21 cellular contexts compared by ENCODE assay signal in the genomic region with DNA sequence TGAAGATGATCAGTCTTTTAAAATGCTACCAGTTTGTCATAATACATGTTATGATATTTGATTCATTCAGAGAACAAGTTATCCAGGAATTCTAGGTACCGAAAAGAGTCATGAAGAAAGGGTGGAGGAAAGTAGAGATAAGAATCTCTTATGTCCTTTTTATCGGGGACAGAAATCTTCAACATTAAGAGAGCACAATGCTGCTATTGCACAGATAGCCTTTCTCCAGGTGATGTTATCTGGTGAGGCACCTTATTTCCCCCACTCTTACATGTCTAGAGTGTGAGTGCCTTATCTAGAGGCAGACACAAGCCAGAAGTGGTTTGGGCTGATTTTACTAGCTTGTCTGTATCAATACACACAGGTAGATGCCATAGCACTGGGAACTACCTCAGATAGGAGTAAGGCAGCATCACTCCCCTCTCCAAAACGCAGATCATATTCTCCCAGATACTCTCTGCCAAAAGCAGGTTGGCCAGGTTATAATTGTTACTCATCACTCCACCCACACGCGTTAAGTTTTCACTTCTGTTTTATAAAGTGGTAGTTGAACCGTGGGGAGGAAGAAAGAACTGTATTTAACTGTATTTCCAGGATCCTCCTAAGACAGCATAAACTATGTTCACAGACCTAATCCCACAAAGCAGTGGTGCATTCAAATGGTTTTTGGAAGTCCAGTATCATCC. TPM values are rescaled to one million over a fixed set of nuclear protein-coding genes. Genes with fewer than 3 reads are reported as not detected.
DNase-seq lines count a peak whose midpoint lies in the region; ATAC-seq, FAIRE-seq and TF ChIP-seq lines count a peak whose summit lies in the region.
"Had no signal": no experiment of that assay in that cellular context is flagged by ENCODE, and none has a peak within 500 bp of the region (broad histone marks: within the 10 kb centered on the region; RNA-seq: fewer than 3 reads in every experiment).

No MANE protein-coding gene starts in this region.

- POLR2A ChIA-PET in activated CD4-positive, alpha-beta T cell treated with anti-CD3 and anti-CD28 coated beads for 36 hours (lab: Charles Lee): no interaction called here
- POLR2A ChIA-PET in GM12878 (lab: Charles Lee): no interaction called here

- no peak overlapping the region for H3K4me3 Mint-ChIP-seq in activated CD4-positive, alpha-beta T cell treated with anti-CD3 and anti-CD28 coated beads for 36 hours
- H3K4me3 Mint-ChIP-seq in activated CD4-positive, alpha-beta T cell treated with anti-CD3 and anti-CD28 coated beads, Interleukin-2, amount 10 ng/mL, durations not matched to agents 24 days and 14 days: no peak overlapping the region
- H3K4me3 Mint-ChIP-seq: CD14-positive monocyte had no signal

- intact Hi-C loops in activated CD4-positive, alpha-beta T cell treated with anti-CD3 and anti-CD28 coated beads for 36 hours (cut with DNase I, micrococcal nuclease): no loop called here
- intact Hi-C loops in activated CD4-positive, alpha-beta T cell treated with anti-CD3 and anti-CD28 coated beads, Interleukin-2, amount 10 ng/mL, durations not matched to agents 24 days and 14 days (cut with micrococcal nuclease): no loop called here
- intact Hi-C loops in GM12878 (cut with micrococcal nuclease; ENCODE audit: unreplicated experiment): no loop called here

- no TSS peak for BruUV-seq in GM12878 (replicated peaks; lab: Mats Ljungman, UMichigan)

- peaks cover 2% of the 10 kb centered on the region for H3K27me3 Mint-ChIP-seq in activated CD4-positive, alpha-beta T cell treated with anti-CD3 and anti-CD28 coated beads for 36 hours
- peaks cover 6% of the 10 kb centered on the region for H3K27me3 Mint-ChIP-seq in activated CD4-positive, alpha-beta T cell treated with anti-CD3 and anti-CD28 coated beads, Interleukin-2, amount 10 ng/mL, durations not matched to agents 24 days and 14 days

- CTCF ChIA-PET in activated CD4-positive, alpha-beta T cell treated with anti-CD3 and anti-CD28 coated beads for 36 hours (lab: Charles Lee): interaction anchor here (1.3 kb wide), 1 partner anchor 10 kb away, joined by 4 read pairs; no protein-coding TSS in a partner anchor
- CTCF ChIA-PET in GM12878 (lab: Yijun Ruan, JAX): interaction anchor here (1.0 kb wide), 1 partner anchor 13 kb away, joined by 3 read pairs; no protein-coding TSS in a partner anchor

- no peak for TF ChIP-seq EP300 in GM12878 (IDR thresholded peaks at IDR 0.05; ENCODE audit: borderline replicate concordance in 1 of 2, control insufficient read depth in 1 of 2, low read depth in 2 of 2, low read length in 2 of 2)

- SMC1A ChIA-PET in GM12878 (lab: Charles Lee; ENCODE audit: uncharacterized antibody, unreplicated experiment): interaction anchor here (1.5 kb wide), 1 partner anchor 12 kb away, joined by 4 read pairs; no protein-coding TSS in a partner anchor

- H2AFZ ChIP-seq in GM12878 (ENCODE audit: control insufficient read depth, low read depth, low read length): no peak overlapping the region

- H3K9me3 Mint-ChIP-seq in activated CD4-positive, alpha-beta T cell treated with anti-CD3 and anti-CD28 coated beads for 36 hours (ENCODE audit: low read depth): no peaks in the 10 kb centered on the region
- no peaks in the 10 kb centered on the region for H3K9me3 Mint-ChIP-seq in activated CD4-positive, alpha-beta T cell treated with anti-CD3 and anti-CD28 coated beads, Interleukin-2, amount 10 ng/mL, durations not matched to agents 24 days and 14 days
- H3K9me3 Mint-ChIP-seq: CD14-positive monocyte had no signal

- no peaks in the 10 kb centered on the region for H3K36me3 Mint-ChIP-seq in activated CD4-positive, alpha-beta T cell treated with anti-CD3 and anti-CD28 coated beads for 36 hours (ENCODE audit: low read depth)
- H3K36me3 Mint-ChIP-seq in activated CD4-positive, alpha-beta T cell treated with anti-CD3 and anti-CD28 coated beads, Interleukin-2, amount 10 ng/mL, durations not matched to agents 24 days and 14 days (ENCODE audit: low read depth): no peaks in the 10 kb centered on the region
- H3K36me3 Mint-ChIP-seq: CD14-positive monocyte had no signal

- no peak overlapping the region for H3K9ac ChIP-seq in GM12878 (ENCODE audit: control insufficient read depth, insufficient read depth, low read length)

- peak; percentile 10 for DNase-seq in activated CD4-positive, alpha-beta T cell treated with anti-CD3 and anti-CD28 coated beads for 36 hours
- DNase-seq in activated CD4-positive, alpha-beta T cell treated with anti-CD3 and anti-CD28 coated beads, Interleukin-2, amount 10 ng/mL, durations not matched to agents 24 days and 14 days: no peak
- DNase-seq in GM12891 (ENCODE audit: insufficient read length, low spot score) (no peak), GM12878 (ENCODE audit: low read depth, low spot score) (no peak), foreskin keratinocyte (no peak), NCI-H1048 (lab: John Stamatoyannopoulos, UW) (no peak)
- DNase-seq: 8988T, ACHN, BE2C, DMS153, DND-41, Kasumi-1, NCI-H2029, NCI-H526 treated with DMSO at 0.1 percent for 48 hours, Peyer's patch, SHP77 treated with DMSO at 0.1 percent for 48 hours had no signal

- no peaks in the 10 kb centered on the region for H3K4me1 Mint-ChIP-seq in activated CD4-positive, alpha-beta T cell treated with anti-CD3 and anti-CD28 coated beads for 36 hours
- H3K4me1 Mint-ChIP-seq in activated CD4-positive, alpha-beta T cell treated with anti-CD3 and anti-CD28 coated beads, Interleukin-2, amount 10 ng/mL, durations not matched to agents 24 days and 14 days: no peaks in the 10 kb centered on the region
- H3K4me1 Mint-ChIP-seq: CD14-positive monocyte had no signal

- H4K20me1 ChIP-seq in GM12878 (ENCODE audit: control insufficient read depth, insufficient read depth): no peaks in the 10 kb centered on the region

- H3K9me3 ChIP-seq in GM12878 (replicated peaks; ENCODE audit: control insufficient read depth, insufficient read depth, low read length): no peaks in the 10 kb centered on the region
- H3K9me3 ChIP-seq: BE2C, Peyer's patch had no signal

- H3K4me3 ChIP-seq in GM12878: no peak overlapping the region
- H3K4me3 ChIP-seq: Peyer's patch had no signal

- H3K27ac ChIP-seq in GM12878 (ENCODE audit: control insufficient read depth, insufficient read depth) (no peak overlapping the region), foreskin keratinocyte (no peak overlapping the region)
- H3K27ac ChIP-seq: Peyer's patch had no signal

- no peaks in the 10 kb centered on the region for H3K27me3 ChIP-seq in GM12878 (replicated peaks in 1 of 2; ENCODE audit: control insufficient read depth in 2 of 2, insufficient read depth in 2 of 2, low read length in 1 of 2)
- H3K27me3 ChIP-seq in foreskin keratinocyte: no peaks in the 10 kb centered on the region
- H3K27me3 ChIP-seq: BE2C, Peyer's patch had no signal

- no peak for TF ChIP-seq RAD21 in GM12878 (IDR thresholded peaks at IDR 0.05; ENCODE audit: insufficient read depth, low read depth, low read length)

- H3K4me1 ChIP-seq in GM12878 (ENCODE audit: control insufficient read depth, insufficient read depth, low read length) (no peaks in the 10 kb centered on the region), foreskin keratinocyte (peaks cover 5% of the 10 kb centered on the region)
- H3K4me1 ChIP-seq: BE2C, Peyer's patch had no signal

- TF ChIP-seq POLR2A in GM12891 (IDR thresholded peaks at IDR 0.05; ENCODE audit: low read depth, low read length) (no peak), GM12878 (IDR thresholded peaks at IDR 0.05; ENCODE audit: low read depth, low read length) (no peak)

- WGBS in GM12878 (ENCODE audit: insufficient coverage, insufficient replicate concordance, low lambda C conversion rate, missing lambda C conversion rate): 16% methylated on average over 6 of the region's 6 CpGs

- ATAC-seq in activated CD4-positive, alpha-beta T cell treated with anti-CD3 and anti-CD28 coated beads for 36 hours: peak; percentile 44
- peak; percentile 31; the same call in 2 of the 3 replicates for ATAC-seq in GM12878
- peak; percentile 50 for ATAC-seq in foreskin keratinocyte
- no peak for ATAC-seq in GM21360 (IDR thresholded peaks at IDR 0.05; ENCODE audit: unreplicated experiment)
- ATAC-seq in activated CD4-positive, CD25-positive, alpha-beta regulatory T cell treated with anti-CD3 and anti-CD28 coated beads, Interleukin-2, amount 50 U/mL, for 24 hours: no peak

- TF ChIP-seq CTCF in GM12878 (IDR thresholded peaks at IDR 0.05 in 2 of 3, conservative IDR thresholded peaks at IDR 0.05 in 1 of 3; ENCODE audit: control insufficient read depth in 2 of 3, extremely low read depth in 1 of 3, insufficient read depth in 1 of 3, low read depth in 3 of 3, low read length in 3 of 3): no peak
- TF ChIP-seq CTCF in foreskin keratinocyte (conservative IDR thresholded peaks at IDR 0.05): no peak

- H3K27ac Mint-ChIP-seq in activated CD4-positive, alpha-beta T cell treated with anti-CD3 and anti-CD28 coated beads for 36 hours: no peak overlapping the region
- H3K27ac Mint-ChIP-seq in activated CD4-positive, alpha-beta T cell treated with anti-CD3 and anti-CD28 coated beads, Interleukin-2, amount 10 ng/mL, durations not matched to agents 24 days and 14 days: no peak overlapping the region
- H3K27ac Mint-ChIP-seq: CD14-positive monocyte had no signal

- no peaks in the 10 kb centered on the region for H3K36me3 ChIP-seq in GM12878 (ENCODE audit: control insufficient read depth in 2 of 2, insufficient read depth in 2 of 2, low read length in 1 of 2)
- H3K36me3 ChIP-seq: BE2C, Peyer's patch had no signal

- RAD21 ChIA-PET in GM12878 (lab: Charles Lee; ENCODE audit: unreplicated experiment): no interaction called here

- H3K79me2 ChIP-seq in GM12878 (ENCODE audit: control insufficient read depth, insufficient read depth, low read length): no peaks in the 10 kb centered on the region

- no peak for FAIRE-seq in GM12891 (lab: Jason Lieb, UNC)
- FAIRE-seq in GM12878 (lab: Jason Lieb, UNC): no peak

- in situ Hi-C loops in GM12878 (cut with MboI): no loop called here

- H3K4me2 ChIP-seq in GM12878 (ENCODE audit: control insufficient read depth, insufficient read depth): no peak overlapping the region

RNA-seq across cellular contexts. Expression of a gene that starts 38.4 kb away (rescaled TPM):
- total RNA-seq in activated CD4-positive, alpha-beta T cell treated with anti-CD3 and anti-CD28 coated beads for 36 hours: under 1 TPM; 0.57 to 0.91 TPM
- total RNA-seq in activated CD4-positive, alpha-beta T cell treated with anti-CD3 and anti-CD28 coated beads, Interleukin-2, amount 10 ng/mL, durations not matched to agents 24 days and 14 days: 1.4 TPM in 2 replicates
- not detected for polyA plus RNA-seq in GM12891 (2012; ENCODE audit: low read depth, missing spikeins)
- not detected in 2 replicates for total RNA-seq in GM12878 (2013; cell fraction: nucleolus; rRNA removed)
- total RNA-seq in GM12878 (2014; rRNA removed): not detected in 2 replicates
- not detected in 2 replicates for total RNA-seq in GM12878 (2014; rRNA removed; fragmentation: Illumina TruSeq; extraction: Trizol)
- total RNA-seq in GM12878 (2021): not detected in 2 replicates
- not detected for polyA plus RNA-seq in GM12878 (2011; ENCODE audit: low read depth)
- 0.29 and 0.37 TPM in 2 replicates for polyA plus RNA-seq in GM12878 (2011; rRNA removed)
- 0.10 and 0.16 TPM in 2 replicates for polyA plus RNA-seq in GM12878 (2011; cell fraction: cytosol; rRNA removed)
- 0.13 and 0.18 TPM in 2 replicates for polyA plus RNA-seq in GM12878 (2011; cell fraction: nucleus; rRNA removed)
- polyA plus RNA-seq in GM12878 (2012): 0.23 and 0.27 TPM in 2 replicates
- not detected in 2 replicates for polyA plus RNA-seq in GM12878 (2014; fragmentation: Illumina TruSeq; extraction: Trizol)
- not detected for polyA plus RNA-seq in GM12878 (2014; fragmentation: Nextera tagmentation; extraction: Ambion mirVana)
- 0.09 TPM in 1 of 2 replicates, not detected in the other for polyA plus RNA-seq in GM12878 (2014; rRNA removed)
- under 1 TPM in 1 of 2 experiments, not detected in 1; 0.25 TPM for polyA plus RNA-seq in GM12878 (2016; fragmentation: Nextera tagmentation; extraction: Ambion mirVana)
- polyA minus RNA-seq in GM12878 (2011; rRNA and poly(A)+ RNA removed): 0.21 TPM in 1 of 2 replicates, not detected in the other
- not detected in 2 replicates for polyA minus RNA-seq in GM12878 (2011; cell fraction: cytosol; rRNA and poly(A)+ RNA removed)
- 0.48 and 1.7 TPM in 2 replicates for polyA minus RNA-seq in GM12878 (2011; cell fraction: nucleus; rRNA and poly(A)+ RNA removed)
- 1,077 and 1,617 TPM in 2 replicates for total RNA-seq in foreskin keratinocyte
- polyA plus RNA-seq in foreskin keratinocyte: 980 and 1,643 TPM in 2 replicates
- total RNA-seq: M059J, OCI-LY7 had no signal

Comparison
In these comparisons a context has a peak if more than half of its experiments do, and no peak if none do; other contexts are left out.
1. ATAC-seq: peak in activated CD4-positive, alpha-beta T cell treated with anti-CD3 and anti-CD28 coated beads for 36 hours (single experiment), GM12878 (single experiment) and foreskin keratinocyte (single experiment); none in GM21360 (single experiment) and activated CD4-positive, CD25-positive, alpha-beta regulatory T cell treated with anti-CD3 and anti-CD28 coated beads, Interleukin-2, amount 50 U/mL, for 24 hours (0 of 2).
2. RNA of a gene that starts 38.4 kb away (total RNA-seq): 1,077 to 1,617 TPM in foreskin keratinocyte; 1.4 TPM in activated CD4-positive, alpha-beta T cell treated with anti-CD3 and anti-CD28 coated beads, Interleukin-2, amount 10 ng/mL, durations not matched to agents 24 days and 14 days, 0.57 to 0.91 TPM in activated CD4-positive, alpha-beta T cell treated with anti-CD3 and anti-CD28 coated beads for 36 hours and not detected in GM12878; every median in the first group is over 100 times any median in the second.